Comparison of ENCODE assay signal across 1 cellular context in genomic region chr22:40542821-40543540, GRCh38.
TF ChIP-seq lines count a peak whose summit lies in the region.

No MANE protein-coding gene starts in this region.

TF ChIP-seq in HepG2, 621 proteins besides CTCF, POLR2A, EP300 and RAD21 (continued from another document):
- TF ChIP-seq ARID4A (CRISPR knock-in tag; IDR thresholded peaks at IDR 0.05; ENCODE audit: borderline replicate concordance) (no peak), ZNF605 (CRISPR knock-in tag; IDR thresholded peaks at IDR 0.05) (no peak), FOXA1 (IDR thresholded peaks at IDR 0.05) (no peak), FOXA1 (CRISPR knock-in tag; IDR thresholded peaks at IDR 0.05) (no peak), CHD4 (IDR thresholded peaks at IDR 0.05; ENCODE audit: borderline replicate concordance, low read length) (no peak), PITX1 (CRISPR knock-in tag; IDR thresholded peaks at IDR 0.05) (no peak), MNT (IDR thresholded peaks at IDR 0.05) (no peak), MAFF (IDR thresholded peaks at IDR 0.05; ENCODE audit: low read depth, low read length) (no peak), POLR2AphosphoS5 (IDR thresholded peaks at IDR 0.05; ENCODE audit: low read depth, low read length) (no peak), ZNF674 (CRISPR knock-in tag; IDR thresholded peaks at IDR 0.05; ENCODE audit: low read depth) (no peak)
